ENCODE assay signal across 12 cellular contexts in the genomic region with DNA sequence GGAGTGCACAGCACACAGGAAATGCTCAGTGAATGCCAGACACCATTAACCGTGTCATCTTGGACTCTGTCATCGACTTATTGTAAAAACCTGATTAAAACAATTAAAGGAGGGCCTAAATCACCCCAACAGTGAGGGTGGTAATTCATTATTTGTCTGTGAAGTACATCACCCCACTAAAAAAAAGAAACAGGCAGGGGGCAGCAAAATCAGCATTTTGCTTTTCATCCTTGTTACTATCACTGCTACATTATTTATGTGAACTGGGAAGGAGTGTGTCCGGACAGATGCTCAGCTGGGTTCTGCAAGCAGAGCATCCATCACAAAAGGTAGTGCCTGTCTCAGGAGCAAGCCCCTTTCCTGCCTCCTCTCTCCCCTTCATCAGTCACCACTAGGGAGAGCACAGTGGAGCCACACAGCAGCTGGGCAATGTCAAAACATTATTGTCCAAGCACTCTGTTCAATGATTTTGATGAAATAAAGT.
DNase-seq lines count a peak whose midpoint lies in the region; ATAC-seq, FAIRE-seq and TF ChIP-seq lines count a peak whose summit lies in the region.
"Had no signal": no experiment of that assay in that cellular context is flagged by ENCODE, and none has a peak within 500 bp of the region (broad histone marks: within the 10 kb centered on the region; RNA-seq: fewer than 3 reads in every experiment).

No MANE protein-coding gene starts in this region.

- no peak overlapping the region for H3K4me2 ChIP-seq in K562 (ENCODE audit: insufficient read depth, low read length)

- TF ChIP-seq CTCF in HFF-Myc (IDR thresholded peaks at IDR 0.05; ENCODE audit: low read depth, low read length, missing control alignments) (peak; percentile 26), K562 (IDR thresholded peaks at IDR 0.05 in 2 of 3, conservative IDR thresholded peaks at IDR 0.05 in 1 of 3; ENCODE audit: insufficient read depth in 2 of 3, low read depth in 1 of 3, low read length in 3 of 3) (peak; percentile 35 to 44 (median 41); a peak in 5 of 6 replicates), mesothelial cell of epicardium (IDR thresholded peaks at IDR 0.05; ENCODE audit: unreplicated experiment) (peak; percentile 30)

- no peak overlapping the region for H3K27ac Mint-ChIP-seq in mesothelial cell of epicardium
- H3K27ac Mint-ChIP-seq in T-helper 17 cell = no peak overlapping the region
- H3K27ac Mint-ChIP-seq: activated CD4-positive, alpha-beta T cell treated with anti-CD3 and anti-CD28 coated beads for 36 hours; activated naive CD8-positive, alpha-beta T cell had no signal

- peaks cover 4% of the 10 kb centered on the region for H3K36me3 Mint-ChIP-seq in mesothelial cell of epicardium
- H3K36me3 Mint-ChIP-seq in T-helper 17 cell (ENCODE audit: low read depth) = no peaks in the 10 kb centered on the region

- H3K9ac ChIP-seq in K562 (ENCODE audit: insufficient read depth in 1 of 2, low read depth in 2 of 2, low read length in 2 of 2) = no peak overlapping the region

- no peaks in the 10 kb centered on the region for H3K9me3 Mint-ChIP-seq in mesothelial cell of epicardium

- CTCF ChIA-PET in K562 (lab: Yijun Ruan, JAX; ENCODE audit: low intra/inter-chr PET ratio) = no interaction called here

- peak; percentile 67 for DNase-seq in DMS153 treated with DMSO at 0.1 percent for 48 hours (lab: John Stamatoyannopoulos, UW; ENCODE audit: unreplicated experiment)
- no peak for DNase-seq in HFF-Myc (ENCODE audit: extremely low read depth, low read depth)
- DNase-seq in K562 (ENCODE audit: extremely low read depth in 1 of 4, low spot score in 3 of 4) = no peak
- DNase-seq in mesothelial cell of epicardium (ENCODE audit: low spot score in 2 of 2, unreplicated experiment in 2 of 2) = no peak
- DNase-seq in EL = no peak
- no peak for DNase-seq in T-helper 17 cell
- DNase-seq in NCI-H226 = no peak
- DNase-seq: activated CD4-positive, alpha-beta T cell treated with anti-CD3 and anti-CD28 coated beads for 36 hours; effector memory CD4-positive, alpha-beta T cell; KG1 had no signal

- FAIRE-seq in K562 (lab: Jason Lieb, UNC) = no peak

- peak in 1 of 2 experiments; percentile 48; a peak in 2 of 4 replicates for TF ChIP-seq RAD21 in K562 (CRISPR knock-in tag; conservative IDR thresholded peaks at IDR 0.05 in 1 of 2, IDR thresholded peaks at IDR 0.05 in 1 of 2)

- TF ChIP-seq POLR2A in K562 (conservative IDR thresholded peaks at IDR 0.05) = no peak

- peak; percentile 28 for ATAC-seq in K562
- ATAC-seq in T-helper 17 cell = no peak
- ATAC-seq in GM18909 (IDR thresholded peaks at IDR 0.05; ENCODE audit: poor library complexity, unreplicated experiment) = no peak
- ATAC-seq: activated CD4-positive, alpha-beta T cell treated with anti-CD3 and anti-CD28 coated beads for 36 hours had no signal

- peaks cover 15% of the 10 kb centered on the region; the same call in 1 of the 2 replicates for H4K20me1 ChIP-seq in K562 (replicated peaks; ENCODE audit: control insufficient read depth, insufficient read depth, low read length)

- no peaks in the 10 kb centered on the region for H3K9me1 ChIP-seq in K562 (ENCODE audit: control insufficient read depth, insufficient read depth, low read length)

- H3K4me3 Mint-ChIP-seq in mesothelial cell of epicardium = no peak overlapping the region
- H3K4me3 Mint-ChIP-seq in T-helper 17 cell = no peak overlapping the region
- H3K4me3 Mint-ChIP-seq: activated CD4-positive, alpha-beta T cell treated with anti-CD3 and anti-CD28 coated beads for 36 hours; activated naive CD8-positive, alpha-beta T cell had no signal

- no peak overlapping the region for H3K27ac ChIP-seq in K562 (ENCODE audit: extremely low read depth, low read depth, low read length)

- H3K27me3 Mint-ChIP-seq in mesothelial cell of epicardium (ENCODE audit: low read depth) (no peaks in the 10 kb centered on the region), T-helper 17 cell (no peaks in the 10 kb centered on the region)
- H3K27me3 Mint-ChIP-seq: activated CD4-positive, alpha-beta T cell treated with anti-CD3 and anti-CD28 coated beads for 36 hours; activated naive CD8-positive, alpha-beta T cell had no signal

- POLR2A ChIA-PET in K562 (lab: Yijun Ruan, JAX) = interaction anchor here (0.6 to 1.8 kb wide), 3 partner anchors 12 to 173 kb away, joined by 3 to 4 read pairs (median 3); no protein-coding TSS in a partner anchor

- H3K36me3 ChIP-seq in K562 (ENCODE audit: control insufficient read depth, insufficient read depth, low read length) = no peaks in the 10 kb centered on the region

- H3K9me3 ChIP-seq in K562 (replicated peaks; ENCODE audit: control insufficient read depth, insufficient read depth, low read depth, low read length) (no peaks in the 10 kb centered on the region), T-helper 17 cell (ENCODE audit: control insufficient read depth, low read length, poor library complexity, severe bottlenecking) (no peaks in the 10 kb centered on the region)

- peaks cover 23% of the 10 kb centered on the region for H3K4me1 Mint-ChIP-seq in mesothelial cell of epicardium
- peaks cover 15% of the 10 kb centered on the region for H3K4me1 Mint-ChIP-seq in T-helper 17 cell

- WGBS in K562 (ENCODE audit: insufficient coverage, low coverage, missing lambda C conversion rate) = 45% methylated on average over 3 of the region's 3 CpGs

- in situ Hi-C loops in K562 (cut with MboI) = no loop called here

- BruUV-seq in K562 (replicated peaks; lab: Mats Ljungman, UMichigan) = no TSS peak

- H3K4me3 ChIP-seq in HFF-Myc (replicated peaks; ENCODE audit: low read depth, low read length) = no peak overlapping the region
- H3K4me3 ChIP-seq in K562 = no peak overlapping the region

- peaks cover 67% of the 10 kb centered on the region for H3K79me2 ChIP-seq in K562 (ENCODE audit: control insufficient read depth, insufficient read depth, low read length)

- no peak for TF ChIP-seq EP300 in K562 (IDR thresholded peaks at IDR 0.05; ENCODE audit: low read length)

- peaks cover 0 to 19% of the 10 kb centered on the region in 2 experiments; a peak in 4 of 5 replicates for H3K4me1 ChIP-seq in K562 (replicated peaks in 1 of 2; ENCODE audit: control insufficient read depth in 2 of 2, insufficient read depth in 2 of 2, low read length in 2 of 2)

- intact Hi-C loops in K562 (cut with micrococcal nuclease) = no loop called here

- no peak overlapping the region for H2AFZ ChIP-seq in K562 (ENCODE audit: low read depth, low read length)

- H3K27me3 ChIP-seq in K562 (ENCODE audit: control insufficient read depth in 2 of 2, insufficient read depth in 2 of 2, low read length in 2 of 2) = no peaks in the 10 kb centered on the region

TF ChIP-seq in K562, 482 proteins besides CTCF, POLR2A, EP300 and RAD21:
- TF ChIP-seq ZNF785 (CRISPR knock-in tag; IDR thresholded peaks at IDR 0.05) (no peak), DPF2 (IDR thresholded peaks at IDR 0.05) (no peak), BRCA1 (IDR thresholded peaks at IDR 0.05) (no peak), BRCA1 (CRISPR knock-in tag; IDR thresholded peaks at IDR 0.05) (no peak), SREBF1 (IDR thresholded peaks at IDR 0.05; ENCODE audit: borderline replicate concordance, low read depth, low read length) (no peak), MEIS2 (IDR thresholded peaks at IDR 0.05; ENCODE audit: partially characterized antibody) (peak; percentile 7)
